ENCODE assay signal across 9 cellular contexts in genomic region chr17:72556944-72557826, GRCh38.
DNase-seq lines count a peak whose midpoint lies in the region; ATAC-seq and TF ChIP-seq lines count a peak whose summit lies in the region.
"Had no signal": no experiment of that assay in that cellular context is flagged by ENCODE, and none has a peak within 500 bp of the region (broad histone marks: within the 10 kb centered on the region; RNA-seq: fewer than 3 reads in every experiment).

No MANE protein-coding gene starts in this region.

- H3K27ac Mint-ChIP-seq in activated naive CD4-positive, alpha-beta T cell treated with anti-CD3 and anti-CD28 coated beads, Interleukin-2, amount 50 U/mL, for 72 hours, result no peak overlapping the region
- H3K27ac Mint-ChIP-seq: T-helper 1 cell treated with Interleukin-12 subunit alpha and Interleukin-12 subunit beta and Interleukin-4 antibody, amounts not matched to agents 30 μg/mL and 1 μg/mL, for 36 hours had no signal

- H3K9me3 Mint-ChIP-seq in activated naive CD4-positive, alpha-beta T cell treated with anti-CD3 and anti-CD28 coated beads, Interleukin-2, amount 50 U/mL, for 72 hours, result no peaks in the 10 kb centered on the region
- H3K9me3 Mint-ChIP-seq: T-helper 1 cell treated with Interleukin-12 subunit alpha and Interleukin-12 subunit beta and Interleukin-4 antibody, amounts not matched to agents 30 μg/mL and 1 μg/mL, for 36 hours had no signal

- H3K9me3 ChIP-seq in heart left ventricle, result no peaks in the 10 kb centered on the region
- no peaks in the 10 kb centered on the region for H3K9me3 ChIP-seq in sigmoid colon

- WGBS in heart left ventricle, 4 donors, result 34 to 41% (median 37%) methylated on average over 21 to 24 of the region's 24 CpGs
- WGBS in sigmoid colon, 2 donors, result 32 to 39% methylated on average over 24 of the region's 24 CpGs

- peak; percentile 65 for DNase-seq in Caki2 (ENCODE audit: low read depth)
- peak; percentile 48 for DNase-seq in NCI-H1048 (lab: John Stamatoyannopoulos, UW)
- peak; percentile 39 for DNase-seq in SKM-1 treated with dmso at 0.1 percent for 144 hours (lab: John Stamatoyannopoulos, UW; ENCODE audit: unreplicated experiment)
- DNase-seq in activated naive CD4-positive, alpha-beta T cell treated with anti-CD3 and anti-CD28 coated beads, Interleukin-2, amount 50 U/mL, for 72 hours (ENCODE audit: low spot score in 2 of 2), result peak; percentile 65 to 68
- DNase-seq in heart left ventricle, result peak in 4 of 5 donors; percentile 27 to 57 (median 40)
- no peak for DNase-seq in sigmoid colon
- DNase-seq in DMS153 (lab: John Stamatoyannopoulos, UW), result no peak

- ATAC-seq in GM21786 (IDR thresholded peaks at IDR 0.05; ENCODE audit: unreplicated experiment), result peak; percentile 53
- ATAC-seq in activated naive CD4-positive, alpha-beta T cell treated with anti-CD3 and anti-CD28 coated beads, Interleukin-2, amount 50 U/mL, for 72 hours, result peak; percentile 69 to 81
- ATAC-seq in heart left ventricle, result peak in 3 of 4 donors; percentile 46 to 74 (median 63)

- H3K4me3 ChIP-seq in heart left ventricle (no peak overlapping the region), sigmoid colon (no peak overlapping the region)

- H3K36me3 ChIP-seq in heart left ventricle, result no peaks in the 10 kb centered on the region
- no peaks in the 10 kb centered on the region for H3K36me3 ChIP-seq in sigmoid colon

- H3K36me3 Mint-ChIP-seq in activated naive CD4-positive, alpha-beta T cell treated with anti-CD3 and anti-CD28 coated beads, Interleukin-2, amount 50 U/mL, for 72 hours, result no peaks in the 10 kb centered on the region

- intact Hi-C loops in heart left ventricle (cut with DNase I) (loop anchor here in 5 of 10 donors (5.0 to 10.0 kb wide), 5 partner anchors 165 to 698 kb away; partner anchors contain the start of gene SSTR2 (in 1 of the 5)), sigmoid colon (cut with DNase I) (no loop called here)

- TF ChIP-seq POLR2A in heart left ventricle (IDR thresholded peaks at IDR 0.05) (no peak), sigmoid colon (IDR thresholded peaks at IDR 0.05) (no peak)

- TF ChIP-seq CTCF in heart left ventricle (IDR thresholded peaks at IDR 0.05), result peak; percentile 49 to 85 (median 74)
- peak in 3 of 4 experiments; percentile 27 to 66 (median 64) for TF ChIP-seq CTCF in sigmoid colon (IDR thresholded peaks at IDR 0.05)

- no peak for TF ChIP-seq EP300 in sigmoid colon (IDR thresholded peaks at IDR 0.05)

- H3K27me3 ChIP-seq in heart left ventricle (peaks cover 0 to 16% (median 0%) of the 10 kb centered on the region in 9 donors), sigmoid colon (peaks cover 0 to 8% (median 0%) of the 10 kb centered on the region in 3 donors)

- H3K27ac ChIP-seq in heart left ventricle, result no peak overlapping the region
- no peak overlapping the region for H3K27ac ChIP-seq in sigmoid colon

- H3K4me1 ChIP-seq in heart left ventricle, result no peaks in the 10 kb centered on the region
- no peaks in the 10 kb centered on the region for H3K4me1 ChIP-seq in sigmoid colon

- in situ Hi-C loops in Caki2 (cut with HindIII; ENCODE audit: low pct_unique_long_range_greater_than_20kb, low sequenced_read_pairs), result no loop called here

Comparison
In these comparisons a context has a peak if more than half of its experiments do, and no peak if none do; other contexts are left out.
1. DNase-seq: peak in Caki2 (single experiment), NCI-H1048 (single experiment), SKM-1 treated with dmso at 0.1 percent for 144 hours (single experiment), activated naive CD4-positive, alpha-beta T cell treated with anti-CD3 and anti-CD28 coated beads, Interleukin-2, amount 50 U/mL, for 72 hours (2 of 2) and heart left ventricle (4 of 5); none in sigmoid colon (single experiment) and DMS153 (single experiment).
2. Peak in every context shown above with its lines, with median percentiles within 50 percentile points of each other: ATAC-seq.